Comparison of ENCODE assay signal across 1 cellular context in genomic region chr9:136845465-136846261, GRCh38.
TF ChIP-seq lines count a peak whose summit lies in the region.

No MANE protein-coding gene starts in this region.

TF ChIP-seq in HepG2, 621 proteins besides CTCF, POLR2A, EP300 and RAD21:
- no peak for TF ChIP-seq IRF9 (CRISPR knock-in tag; IDR thresholded peaks at IDR 0.05; ENCODE audit: borderline replicate concordance)
- TF ChIP-seq RBFOX2 (IDR thresholded peaks at IDR 0.05; ENCODE audit: low read depth, low read length), result peak; percentile 68
- TF ChIP-seq ZNF121 (CRISPR knock-in tag; IDR thresholded peaks at IDR 0.05), result no peak
- no peak for TF ChIP-seq ZNF44 (CRISPR knock-in tag; IDR thresholded peaks at IDR 0.05)
- peak; percentile 48; the same call in 1 of the 2 replicates for TF ChIP-seq ZBTB33 (CRISPR knock-in tag; IDR thresholded peaks at IDR 0.05)
- TF ChIP-seq CREM (IDR thresholded peaks at IDR 0.05), result no peak
- TF ChIP-seq CREM (CRISPR knock-in tag; IDR thresholded peaks at IDR 0.05), result no peak
- no peak for TF ChIP-seq ZBTB7A (CRISPR knock-in tag; IDR thresholded peaks at IDR 0.05)
- TF ChIP-seq AGO2 (optimal IDR thresholded peaks at IDR 0.05; ENCODE audit: low read depth, low read length), result peak; percentile 69
- TF ChIP-seq MED1 (CRISPR knock-in tag; IDR thresholded peaks at IDR 0.05), result no peak
- TF ChIP-seq GRHL1 (CRISPR knock-in tag; conservative IDR thresholded peaks at IDR 0.05), result no peak
- TF ChIP-seq AGO1 (IDR thresholded peaks at IDR 0.05; ENCODE audit: low read depth, low read length, poor library complexity, severe bottlenecking), result peak; percentile 88
- no peak for TF ChIP-seq EEA1 (CRISPR knock-in tag; IDR thresholded peaks at IDR 0.05; ENCODE audit: borderline replicate concordance)
- no peak for TF ChIP-seq XRCC5 (optimal IDR thresholded peaks at IDR 0.05; ENCODE audit: low read length)
- peak; percentile 32; the same call in 1 of the 2 replicates for TF ChIP-seq HOXA3 (CRISPR knock-in tag; IDR thresholded peaks at IDR 0.05)
- no peak for TF ChIP-seq ZNF503 (CRISPR knock-in tag; IDR thresholded peaks at IDR 0.05)
- 0 out of 2 replicates have a peak, but pooled peaks have one; percentile 43 for TF ChIP-seq ZNF326 (CRISPR knock-in tag; IDR thresholded peaks at IDR 0.05; ENCODE audit: borderline replicate concordance)
- TF ChIP-seq ZBTB38 (CRISPR knock-in tag; IDR thresholded peaks at IDR 0.05), result peak; percentile 85
- TF ChIP-seq ZNF354B (CRISPR knock-in tag; IDR thresholded peaks at IDR 0.05), result no peak
- TF ChIP-seq FLYWCH1 (CRISPR knock-in tag; IDR thresholded peaks at IDR 0.05), result no peak
- TF ChIP-seq HIVEP1 (CRISPR knock-in tag; IDR thresholded peaks at IDR 0.05), result no peak
- TF ChIP-seq SP4 (CRISPR knock-in tag; IDR thresholded peaks at IDR 0.05), result no peak
- no peak for TF ChIP-seq ZNF572 (CRISPR knock-in tag; IDR thresholded peaks at IDR 0.05)
- TF ChIP-seq KDM4B (CRISPR knock-in tag; IDR thresholded peaks at IDR 0.05), result no peak
- no peak for TF ChIP-seq HDAC2 (CRISPR knock-in tag; IDR thresholded peaks at IDR 0.05)
- no peak for TF ChIP-seq ZMYM2 (CRISPR knock-in tag; IDR thresholded peaks at IDR 0.05)
- no peak for TF ChIP-seq PCBP1 (IDR thresholded peaks at IDR 0.05; ENCODE audit: borderline replicate concordance, low read depth, low read length)
- no peak for TF ChIP-seq E2F1 (CRISPR knock-in tag; IDR thresholded peaks at IDR 0.05)
- peak; percentile 68 for TF ChIP-seq ZC3H13 (CRISPR knock-in tag; IDR thresholded peaks at IDR 0.05)
- no peak for TF ChIP-seq NRL (CRISPR knock-in tag; IDR thresholded peaks at IDR 0.05; ENCODE audit: borderline replicate concordance)
- no peak for TF ChIP-seq POLR2AphosphoS2 (IDR thresholded peaks at IDR 0.05; ENCODE audit: low read depth, low read length)
- no peak for TF ChIP-seq ZNF563 (CRISPR knock-in tag; IDR thresholded peaks at IDR 0.05)
- TF ChIP-seq AKAP8 (CRISPR knock-in tag; IDR thresholded peaks at IDR 0.05), result peak; percentile 94
- TF ChIP-seq ZNF83 (CRISPR knock-in tag; IDR thresholded peaks at IDR 0.05; ENCODE audit: borderline replicate concordance), result no peak
- no peak for TF ChIP-seq STAT6 (CRISPR knock-in tag; IDR thresholded peaks at IDR 0.05; ENCODE audit: borderline replicate concordance)
- peak; percentile 23; the same call in 1 of the 2 replicates for TF ChIP-seq ZNF687 (CRISPR knock-in tag; IDR thresholded peaks at IDR 0.05)
- no peak for TF ChIP-seq PRDM4 (CRISPR knock-in tag; IDR thresholded peaks at IDR 0.05; ENCODE audit: borderline replicate concordance)
- no peak for TF ChIP-seq NR2F6 (IDR thresholded peaks at IDR 0.05)
- no peak for TF ChIP-seq NR2F6 (CRISPR knock-in tag; IDR thresholded peaks at IDR 0.05)
- no peak for TF ChIP-seq ATAD3A (CRISPR knock-in tag; IDR thresholded peaks at IDR 0.05)
